Comparison of ENCODE assay signal across 22 cellular contexts in the genomic region with DNA sequence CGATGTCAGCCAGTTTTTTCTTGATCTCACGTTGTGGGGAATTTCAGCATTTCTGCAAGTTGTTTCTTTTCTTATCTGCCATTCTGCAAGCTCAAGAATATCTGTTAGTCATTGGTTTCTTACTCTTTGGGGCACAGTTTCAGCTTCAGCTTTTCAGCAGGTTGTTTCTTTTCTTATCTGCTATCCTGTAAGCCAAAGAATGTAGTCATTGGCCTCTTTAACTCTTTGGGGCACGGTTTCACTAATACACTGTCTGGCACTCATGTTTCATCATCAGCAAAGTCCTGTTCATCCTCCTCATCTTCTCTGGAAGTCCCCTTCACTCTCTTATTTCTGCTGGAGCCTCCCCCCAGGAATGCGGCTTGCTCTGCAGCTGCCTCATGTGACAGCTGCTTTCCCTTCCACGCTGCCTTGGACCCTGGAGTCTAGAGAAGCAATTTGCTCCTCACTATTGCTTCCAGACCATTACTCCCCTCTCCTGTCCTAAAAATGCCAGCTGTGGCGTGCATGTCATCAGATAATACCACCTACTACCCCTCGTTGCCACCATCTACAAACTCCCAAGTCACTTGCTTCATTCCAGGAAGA.
A peak's percentile ranks its signal among the peaks of the same experiment; 100 is the strongest.
DNase-seq lines count a peak whose midpoint lies in the region; ATAC-seq and TF ChIP-seq lines count a peak whose summit lies in the region.
"Had no signal": no experiment of that assay in that cellular context is flagged by ENCODE, and none has a peak within 500 bp of the region (broad histone marks: within the 10 kb centered on the region; RNA-seq: fewer than 3 reads in every experiment).

No MANE protein-coding gene starts in this region.

- TF ChIP-seq CTCF in smooth muscle cell (IDR thresholded peaks at IDR 0.05; ENCODE audit: borderline replicate concordance, insufficient read depth, poor library complexity, severe bottlenecking) = no peak

- H3K4me3 Mint-ChIP-seq in activated T-cell treated with anti-CD3 and anti-CD28 coated beads, Interleukin-2, amount 50 U/mL, for 72 hours = no peak overlapping the region
- H3K4me3 Mint-ChIP-seq: CD4-positive, CD25-positive, alpha-beta regulatory T cell had no signal

- peak in 1 of 2 donors; percentile 15 for DNase-seq in activated T-cell treated with anti-CD3 and anti-CD28 coated beads, Interleukin-2, amount 50 U/mL, for 72 hours
- DNase-seq in activated T-cell treated with anti-CD3 and anti-CD28 coated beads for 4 hours (no peak), OCI-M1 (lab: John Stamatoyannopoulos, UW) (peak; percentile 16), islet precursor cell (peak; percentile 30), Kasumi-1 (lab: John Stamatoyannopoulos, UW) (no peak), smooth muscle cell (lab: John Stamatoyannopoulos, UW; ENCODE audit: unreplicated experiment) (no peak)
- no peak for DNase-seq in activated CD4-positive, alpha-beta T cell treated with anti-CD3 and anti-CD28 coated beads for 4 hours
- DNase-seq: CD4-positive, CD25-positive, alpha-beta regulatory T cell; DMS153; DND-41; Karpas-422; NCI-H1092 treated with DMSO at 0.1 percent for 48 hours; NCI-H1436; NCI-H187 treated with DMSO at 0.1 percent for 48 hours; NCI-H2171 treated with DMSO at 0.1 percent for 48 hours; NCI-H446; NCI-H524 treated with DMSO at 0.1 percent for 48 hours; SHP77 had no signal

- no peak overlapping the region for H3K4me2 ChIP-seq in smooth muscle cell
- H3K4me2 ChIP-seq: BLaER1 had no signal

- H3K9me3 Mint-ChIP-seq in activated T-cell treated with anti-CD3 and anti-CD28 coated beads, Interleukin-2, amount 50 U/mL, for 72 hours = no peaks in the 10 kb centered on the region

- H2AFZ ChIP-seq in smooth muscle cell (ENCODE audit: low read depth) = no peak overlapping the region

- no peaks in the 10 kb centered on the region for H3K36me3 Mint-ChIP-seq in activated T-cell treated with anti-CD3 and anti-CD28 coated beads, Interleukin-2, amount 50 U/mL, for 72 hours (ENCODE audit: insufficient read depth in 2 of 2)
- H3K36me3 Mint-ChIP-seq: CD4-positive, CD25-positive, alpha-beta regulatory T cell had no signal

- H3K27ac Mint-ChIP-seq in activated T-cell treated with anti-CD3 and anti-CD28 coated beads, Interleukin-2, amount 50 U/mL, for 72 hours = no peak overlapping the region
- H3K27ac Mint-ChIP-seq: CD4-positive, CD25-positive, alpha-beta regulatory T cell had no signal

- H3K4me1 ChIP-seq in smooth muscle cell (ENCODE audit: low read depth) = no peaks in the 10 kb centered on the region
- H3K4me1 ChIP-seq: BLaER1 had no signal

- no peaks in the 10 kb centered on the region for H3F3A ChIP-seq in smooth muscle cell (ENCODE audit: low read depth)

- no peaks in the 10 kb centered on the region for H4K20me1 ChIP-seq in smooth muscle cell (ENCODE audit: low read depth)
- H4K20me1 ChIP-seq: BLaER1 had no signal

- ATAC-seq in activated T-cell treated with anti-CD3 and anti-CD28 coated beads, Interleukin-2, amount 50 U/mL, for 72 hours (replicated peaks in 1 of 2) = peak; percentile 81 to 88
- ATAC-seq: HepG2, Panc1 had no signal

- H3K79me2 ChIP-seq in smooth muscle cell (ENCODE audit: low read depth) = no peaks in the 10 kb centered on the region

- peaks cover 2% of the 10 kb centered on the region for H3K27me3 ChIP-seq in smooth muscle cell (ENCODE audit: low read depth)
- H3K27me3 ChIP-seq: BLaER1 had no signal

- no peaks in the 10 kb centered on the region for H3K36me3 ChIP-seq in smooth muscle cell (ENCODE audit: low read depth)
- H3K36me3 ChIP-seq: BLaER1 had no signal

- no peak overlapping the region for H3K4me3 ChIP-seq in smooth muscle cell
- H3K4me3 ChIP-seq: BLaER1 had no signal

- H3K4me1 Mint-ChIP-seq in activated T-cell treated with anti-CD3 and anti-CD28 coated beads, Interleukin-2, amount 50 U/mL, for 72 hours (ENCODE audit: low read depth) = peaks cover 4% of the 10 kb centered on the region

- H3K27me3 Mint-ChIP-seq in activated T-cell treated with anti-CD3 and anti-CD28 coated beads, Interleukin-2, amount 50 U/mL, for 72 hours (ENCODE audit: low read depth) = no peaks in the 10 kb centered on the region
- H3K27me3 Mint-ChIP-seq: CD4-positive, CD25-positive, alpha-beta regulatory T cell had no signal

- WGBS in smooth muscle cell (ENCODE audit: low lambda C conversion rate) = 74% methylated on average over 7 of the region's 7 CpGs

- no peaks in the 10 kb centered on the region for H3K9me3 ChIP-seq in smooth muscle cell (replicated peaks; ENCODE audit: low read depth)
- H3K9me3 ChIP-seq: BLaER1 had no signal

- no peak overlapping the region for H3K27ac ChIP-seq in smooth muscle cell (ENCODE audit: low read depth)
- H3K27ac ChIP-seq: BLaER1, RWPE1 had no signal

- no peak overlapping the region for H3K9ac ChIP-seq in smooth muscle cell (ENCODE audit: low read depth)
- H3K9ac ChIP-seq: BLaER1 had no signal

Comparison
In these comparisons a context has a peak if more than half of its experiments do, and no peak if none do; other contexts are left out.
1. DNase-seq: peak in OCI-M1 (single experiment) and islet precursor cell (single experiment); none in activated T-cell treated with anti-CD3 and anti-CD28 coated beads for 4 hours (single experiment), Kasumi-1 (0 of 2), smooth muscle cell (single experiment) and activated CD4-positive, alpha-beta T cell treated with anti-CD3 and anti-CD28 coated beads for 4 hours (0 of 2).